In the genomic region with DNA sequence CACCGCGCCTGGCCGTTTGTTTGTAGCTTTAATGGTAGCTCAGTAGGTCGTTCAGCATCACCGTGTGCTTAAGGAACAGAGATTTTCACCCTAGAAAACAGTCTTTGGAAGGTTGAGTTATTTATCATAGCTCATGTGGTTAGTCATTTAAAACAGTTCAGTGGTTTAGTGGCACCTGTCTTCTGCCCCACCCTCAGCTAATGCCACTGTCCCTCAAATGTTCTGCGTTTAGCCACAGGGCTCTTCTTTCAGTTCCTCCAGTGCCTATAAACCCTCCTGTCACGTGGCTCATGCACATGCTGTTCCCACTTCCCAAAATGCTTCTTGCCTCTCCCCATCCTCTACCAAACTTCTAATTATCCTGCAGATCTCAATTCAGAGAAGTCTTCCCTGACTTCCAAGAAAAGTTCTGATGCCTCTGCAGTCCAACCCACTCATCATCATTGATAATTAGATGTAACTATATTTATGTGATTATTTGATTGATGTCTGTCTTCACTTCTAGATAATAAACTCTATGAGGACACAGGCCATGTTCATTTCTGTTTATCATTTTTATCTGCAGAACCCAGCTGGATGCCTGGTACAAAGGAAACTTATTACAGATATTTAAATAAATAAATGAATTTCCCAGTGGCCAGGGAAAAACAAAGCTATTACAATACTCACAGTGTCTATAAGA, we compare ENCODE assay signal across 9 cellular contexts. TPM values are rescaled to one million over a fixed set of nuclear protein-coding genes. Genes with fewer than 3 reads are reported as not detected.
DNase-seq lines count a peak whose midpoint lies in the region; ATAC-seq, FAIRE-seq and TF ChIP-seq lines count a peak whose summit lies in the region.
"Had no signal": no experiment of that assay in that cellular context is flagged by ENCODE, and none has a peak within 500 bp of the region (broad histone marks: within the 10 kb centered on the region; RNA-seq: fewer than 3 reads in every experiment).

No MANE protein-coding gene starts in this region.

- H3K27ac ChIP-seq in K562 (ENCODE audit: extremely low read depth, low read depth, low read length) (no peak overlapping the region), esophagus squamous epithelium (peak overlapping the region in 1 of 4 donors; percentile 60)
- H3K27ac ChIP-seq: HL-60 had no signal

- no peaks in the 10 kb centered on the region for H4K20me1 ChIP-seq in K562 (replicated peaks; ENCODE audit: control insufficient read depth, insufficient read depth, low read length)

- TF ChIP-seq RAD21 in K562 (CRISPR knock-in tag; conservative IDR thresholded peaks at IDR 0.05 in 1 of 2, IDR thresholded peaks at IDR 0.05 in 1 of 2) = no peak

- H2AFZ ChIP-seq in K562 (ENCODE audit: low read depth, low read length) = no peak overlapping the region; the same call in 1 of the 2 replicates

- no peak overlapping the region for H3K9ac ChIP-seq in K562 (ENCODE audit: insufficient read depth in 1 of 2, low read depth in 2 of 2, low read length in 2 of 2)

- no peaks in the 10 kb centered on the region for H3K79me2 ChIP-seq in K562 (ENCODE audit: control insufficient read depth, insufficient read depth, low read length)

- 51% methylated on average over 7 of the region's 7 CpGs for WGBS in K562 (ENCODE audit: insufficient coverage, low coverage, missing lambda C conversion rate)
- WGBS in esophagus squamous epithelium, 2 donors = 74 to 88% methylated on average over 7 of the region's 7 CpGs

- intact Hi-C loops in K562 (cut with micrococcal nuclease) = no loop called here
- intact Hi-C loops in esophagus squamous epithelium (cut with DNase I) = no loop called here

- H3K36me3 ChIP-seq in K562 (ENCODE audit: control insufficient read depth, insufficient read depth, low read length) (no peaks in the 10 kb centered on the region), esophagus squamous epithelium (no peaks in the 10 kb centered on the region)

- H3K27me3 ChIP-seq in K562 (ENCODE audit: control insufficient read depth in 2 of 2, insufficient read depth in 2 of 2, low read length in 2 of 2) = no peaks in the 10 kb centered on the region
- no peaks in the 10 kb centered on the region for H3K27me3 ChIP-seq in esophagus squamous epithelium

- TF ChIP-seq POLR2A in K562 (conservative IDR thresholded peaks at IDR 0.05) (no peak), esophagus squamous epithelium (IDR thresholded peaks at IDR 0.05) (no peak)

- TF ChIP-seq CTCF in K562 (IDR thresholded peaks at IDR 0.05 in 2 of 3, conservative IDR thresholded peaks at IDR 0.05 in 1 of 3; ENCODE audit: insufficient read depth in 2 of 3, low read depth in 1 of 3, low read length in 3 of 3) (no peak), esophagus squamous epithelium (IDR thresholded peaks at IDR 0.05) (no peak)

- no peak overlapping the region for H3K4me2 ChIP-seq in K562 (ENCODE audit: insufficient read depth, low read length)

- DNase-seq in K562 (ENCODE audit: extremely low read depth in 1 of 4, low spot score in 3 of 4) (no peak), islet precursor cell (no peak), kidney glomerular epithelial cell (lab: John Stamatoyannopoulos, UW) (no peak), NCI-H345 treated with DMSO at 0.1 percent for 48 hours (lab: John Stamatoyannopoulos, UW; ENCODE audit: unreplicated experiment) (no peak), esophagus squamous epithelium (lab: John Stamatoyannopoulos, UW) (no peak)

- peak; percentile 80 for ATAC-seq in GM18498 (IDR thresholded peaks at IDR 0.05; ENCODE audit: unreplicated experiment)
- peak; percentile 71 for ATAC-seq in GM21381 (IDR thresholded peaks at IDR 0.05; ENCODE audit: unreplicated experiment)
- peak; percentile 66 for ATAC-seq in HG03457 (IDR thresholded peaks at IDR 0.05; ENCODE audit: unreplicated experiment)
- no peak for ATAC-seq in K562

- TF ChIP-seq EP300 in K562 (IDR thresholded peaks at IDR 0.05; ENCODE audit: low read length) = no peak

- POLR2A ChIA-PET in K562 (lab: Yijun Ruan, JAX) = interaction anchor here (0.7 to 1.0 kb wide), 5 partner anchors 13 to 1323 kb away, joined by 3 to 5 read pairs (median 3); no protein-coding TSS in a partner anchor

- H3K9me3 ChIP-seq in K562 (replicated peaks; ENCODE audit: control insufficient read depth, insufficient read depth, low read depth, low read length) (no peaks in the 10 kb centered on the region), esophagus squamous epithelium (no peaks in the 10 kb centered on the region)

- in situ Hi-C loops in K562 (cut with MboI) = no loop called here

- no peak for FAIRE-seq in K562 (lab: Jason Lieb, UNC)

- CTCF ChIA-PET in K562 (lab: Yijun Ruan, JAX; ENCODE audit: low intra/inter-chr PET ratio) = no interaction called here

- H3K4me3 ChIP-seq in K562 (no peak overlapping the region), esophagus squamous epithelium (no peak overlapping the region)

- no TSS peak for BruUV-seq in K562 (replicated peaks; lab: Mats Ljungman, UMichigan)

- H3K4me1 ChIP-seq in K562 (replicated peaks in 1 of 2; ENCODE audit: control insufficient read depth in 2 of 2, insufficient read depth in 2 of 2, low read length in 2 of 2) (peaks cover 10 to 24% of the 10 kb centered on the region in 2 experiments), esophagus squamous epithelium (peaks cover 8 to 16% (median 8%) of the 10 kb centered on the region in 3 donors)

- no peaks in the 10 kb centered on the region for H3K9me1 ChIP-seq in K562 (ENCODE audit: control insufficient read depth, insufficient read depth, low read length)

TF ChIP-seq in K562, 482 proteins besides CTCF, POLR2A, EP300 and RAD21 (continues in another document):
- TF ChIP-seq SPI1 (IDR thresholded peaks at IDR 0.05; ENCODE audit: borderline replicate concordance, low read depth, low read length) = peak; percentile 39; the same call in 1 of the 2 replicates
- TF ChIP-seq CTBP1 (IDR thresholded peaks at IDR 0.05; ENCODE audit: borderline replicate concordance) = peak; percentile 43; the same call in 1 of the 2 replicates
- TF ChIP-seq ZFP1 (CRISPR knock-in tag; IDR thresholded peaks at IDR 0.05) = no peak
- 0 out of 2 replicates have a peak, but pooled peaks have one; percentile 36 for TF ChIP-seq BHLHE40 (IDR thresholded peaks at IDR 0.05; ENCODE audit: low read length)
- peak; percentile 70 for TF ChIP-seq MEIS2 (IDR thresholded peaks at IDR 0.05; ENCODE audit: partially characterized antibody)
- TF ChIP-seq, protein P1, sequence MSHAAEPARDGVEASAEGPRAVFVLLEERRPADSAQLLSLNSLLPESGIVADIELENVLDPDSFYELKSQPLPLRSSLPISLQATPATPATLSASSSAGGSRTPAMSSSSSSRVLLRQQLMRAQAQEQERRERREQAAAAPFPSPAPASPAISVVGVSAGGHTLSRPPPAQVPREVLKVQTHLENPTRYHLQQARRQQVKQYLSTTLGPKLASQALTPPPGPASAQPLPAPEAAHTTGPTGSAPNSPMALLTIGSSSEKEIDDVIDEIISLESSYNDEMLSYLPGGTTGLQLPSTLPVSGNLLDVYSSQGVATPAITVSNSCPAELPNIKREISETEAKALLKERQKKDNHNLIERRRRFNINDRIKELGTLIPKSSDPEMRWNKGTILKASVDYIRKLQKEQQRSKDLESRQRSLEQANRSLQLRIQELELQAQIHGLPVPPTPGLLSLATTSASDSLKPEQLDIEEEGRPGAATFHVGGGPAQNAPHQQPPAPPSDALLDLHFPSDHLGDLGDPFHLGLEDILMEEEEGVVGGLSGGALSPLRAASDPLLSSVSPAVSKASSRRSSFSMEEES (CRISPR knock-in tag; IDR thresholded peaks at IDR 0.05) = peak; percentile 22; the same call in 1 of the 2 replicates

RNA-seq across cellular contexts. Expression of a gene that starts 14.4 kb away (rescaled TPM):
- 2.0 and 4.2 TPM in 2 replicates for total RNA-seq in K562 (2011; cell fraction: chromatin; rRNA removed; ENCODE audit: low replicate concordance)
- total RNA-seq in K562 (2011; cell fraction: nucleolus; rRNA removed) = 1.5 and 1.7 TPM in 2 replicates
- 3.3 and 4.8 TPM in 2 replicates for total RNA-seq in K562 (2011; cell fraction: nucleoplasm; rRNA removed)
- total RNA-seq in K562 (2014; rRNA removed) (0.54 and 0.69 TPM in 2 replicates), K562 (2014; rRNA removed; fragmentation: Illumina TruSeq; extraction: Trizol) (1.3 and 1.9 TPM in 2 replicates), K562 (2015; rRNA removed; fragmentation: Illumina TruSeq; extraction: Trizol) (1.1 and 1.2 TPM in 2 replicates), K562 (2021) (1.3 TPM in 2 replicates), esophagus squamous epithelium (1 to 10 TPM; 3.1 to 9.9 (median 4.9) TPM)
- polyA plus RNA-seq in K562 (2011; rRNA removed) (1.4 and 2.0 TPM in 2 replicates), K562 (2014; fragmentation: Illumina TruSeq; extraction: Trizol) (1.5 TPM in 2 replicates), K562 (2014; fragmentation: Nextera tagmentation; extraction: Ambion mirVana) (1 to 10 TPM; 2.4 to 2.5 TPM), K562 (2014; rRNA removed) (0.65 and 0.91 TPM in 2 replicates)
- polyA plus RNA-seq in K562 (2011; cell fraction: cytosol; rRNA removed) = 0.19 and 0.84 TPM in 2 replicates
- polyA plus RNA-seq in K562 (2011; cell fraction: nucleus; rRNA removed) = 0.51 TPM in 2 replicates
- 2.6 and 3.5 TPM in 2 replicates for polyA plus RNA-seq in K562 (2012)
- polyA minus RNA-seq in K562 (2011; rRNA and poly(A)+ RNA removed) = 2.1 and 2.7 TPM in 2 replicates
- 0.73 and 0.76 TPM in 2 replicates for polyA minus RNA-seq in K562 (2011; cell fraction: cytosol; rRNA and poly(A)+ RNA removed)
- 0.56 and 0.67 TPM in 2 replicates for polyA minus RNA-seq in K562 (2011; cell fraction: nucleus; rRNA and poly(A)+ RNA removed)
